ENCODE assay signal across 12 cellular contexts in genomic region chr6:98921038-98921437, GRCh38. TPM values are rescaled to one million over a fixed set of nuclear protein-coding genes. Genes with fewer than 3 reads are reported as not detected.
DNase-seq lines count a peak whose midpoint lies in the region; ATAC-seq and TF ChIP-seq lines count a peak whose summit lies in the region.
"Had no signal": no experiment of that assay in that cellular context is flagged by ENCODE, and none has a peak within 500 bp of the region (broad histone marks: within the 10 kb centered on the region; RNA-seq: fewer than 3 reads in every experiment).

No MANE protein-coding gene starts in this region.

- no peak for TF ChIP-seq CTCF in GM10266 (IDR thresholded peaks at IDR 0.05; ENCODE audit: control insufficient read depth, insufficient read depth, low read depth, missing control alignments)
- no peak for TF ChIP-seq CTCF in gastrocnemius medialis (IDR thresholded peaks at IDR 0.05 in 4 of 5, conservative IDR thresholded peaks at IDR 0.05 in 1 of 5)

- DNase-seq in GM10266 (ENCODE audit: extremely low spot score) (peak; percentile 14), SK-N-DZ (ENCODE audit: low spot score) (no peak), gastrocnemius medialis (no peak), superior temporal gyrus (ENCODE audit: extremely low spot score) (no peak), hypothalamus (lab: John Stamatoyannopoulos, UW) (no peak)
- DNase-seq: activated CD8-positive, alpha-beta T cell treated with anti-CD3 and anti-CD28 coated beads, Interleukin-2, amount 10 ng/mL, durations not matched to agents 7 days and 5 days; naive thymus-derived CD8-positive, alpha-beta T cell; SIG-M5; stimulated activated CD4-positive, alpha-beta T cell treated with anti-CD3 and anti-CD28 coated beads, Interleukin-12 subunit alpha, Interleukin-12 subunit beta, amount 100 ng/mL, for 4 hours had no signal

- no peaks in the 10 kb centered on the region for H3K9me3 ChIP-seq in gastrocnemius medialis

- no peak overlapping the region for H3K4me3 ChIP-seq in gastrocnemius medialis

- no peak for TF ChIP-seq POLR2A in gastrocnemius medialis (IDR thresholded peaks at IDR 0.05)

- intact Hi-C loops in gastrocnemius medialis (cut with DNase I; ENCODE audit: low total_unique reads) = no loop called here

- in situ Hi-C loops in gastrocnemius medialis (cut with MboI; ENCODE audit: low sequenced_read_pairs in 4 of 4) = no loop called here

- H3K4me1 ChIP-seq in gastrocnemius medialis = peaks cover 0 to 9% of the 10 kb centered on the region in 2 donors

- H3K27ac ChIP-seq in gastrocnemius medialis = no peak overlapping the region

- H3K27me3 ChIP-seq in gastrocnemius medialis = no peaks in the 10 kb centered on the region

- ATAC-seq in GM19397 (IDR thresholded peaks at IDR 0.05; ENCODE audit: unreplicated experiment) (peak; percentile 66), HG02870 (IDR thresholded peaks at IDR 0.05; ENCODE audit: unreplicated experiment) (peak; percentile 94), HG03571 (IDR thresholded peaks at IDR 0.05; ENCODE audit: unreplicated experiment) (peak; percentile 83), gastrocnemius medialis (no peak)
- ATAC-seq: activated CD8-positive, alpha-beta T cell treated with anti-CD3 and anti-CD28 coated beads, Interleukin-2, amount 10 ng/mL, durations not matched to agents 7 days and 5 days; naive thymus-derived CD8-positive, alpha-beta T cell had no signal

- H3K36me3 ChIP-seq in gastrocnemius medialis = no peaks in the 10 kb centered on the region

RNA-seq across cellular contexts. Expression of gene FBXL4, which starts 26.7 kb away (rescaled TPM):
- 7.7 and 9.1 TPM in 2 replicates for polyA plus RNA-seq in SK-N-DZ (2014; cell fraction: cytosol; rRNA removed)
- polyA plus RNA-seq in SK-N-DZ (2014; cell fraction: nucleus; rRNA removed) = 6.7 and 8.0 TPM in 2 replicates
- total RNA-seq in gastrocnemius medialis = 10 to 100 TPM; 16.4 to 35.0 (median 22.4) TPM

Comparison
In these comparisons a context has a peak if more than half of its experiments do, and no peak if none do; other contexts are left out.
1. ATAC-seq: peak in GM19397 (single experiment), HG02870 (single experiment) and HG03571 (single experiment); none in gastrocnemius medialis (0 of 2).